Comparison of ENCODE assay signal across 9 cellular contexts in the genomic region with DNA sequence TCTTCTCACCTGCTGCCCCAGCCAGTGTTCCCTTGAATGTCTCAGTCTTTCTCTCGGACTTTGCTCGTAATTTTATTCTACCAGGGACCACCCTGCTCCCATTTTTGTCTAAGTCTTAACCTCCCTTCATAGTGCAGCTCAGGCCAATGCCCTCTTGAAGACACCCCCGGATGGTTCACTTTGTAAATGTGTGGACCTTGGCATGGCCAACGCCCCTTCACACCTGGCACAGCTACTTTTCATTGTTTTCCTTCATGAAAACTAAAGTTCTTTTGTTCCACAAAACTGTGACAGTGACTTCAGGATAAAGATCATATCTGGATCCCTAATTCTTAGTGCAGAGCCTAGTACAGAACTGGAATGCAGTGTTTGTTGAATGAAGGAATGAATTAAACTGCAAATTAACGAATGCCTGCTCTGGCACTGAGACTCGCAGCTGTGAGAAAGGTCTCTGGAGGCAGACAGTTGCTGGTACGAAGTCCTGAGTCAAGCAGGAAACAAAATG. TPM values are rescaled to one million over a fixed set of nuclear protein-coding genes. Genes with fewer than 3 reads are reported as not detected.
DNase-seq lines count a peak whose midpoint lies in the region; ATAC-seq lines count a peak whose summit lies in the region.
"Had no signal": no experiment of that assay in that cellular context is flagged by ENCODE, and none has a peak within 500 bp of the region (broad histone marks: within the 10 kb centered on the region; RNA-seq: fewer than 3 reads in every experiment).

No MANE protein-coding gene starts in this region.

- no peak overlapping the region for H3K27ac Mint-ChIP-seq in naive B cell
- H3K27ac Mint-ChIP-seq: activated naive CD8-positive, alpha-beta T cell had no signal

- H3K9me3 Mint-ChIP-seq in naive B cell: peaks cover 0 to 5% (median 0%) of the 10 kb centered on the region in 7 donors

- no peak overlapping the region for H3K4me3 Mint-ChIP-seq in naive B cell
- H3K4me3 Mint-ChIP-seq: activated naive CD8-positive, alpha-beta T cell had no signal

- peak overlapping the region; percentile 81 for H3K27ac ChIP-seq in caudate nucleus (ENCODE audit: low read depth, low read length)

- H3K36me3 Mint-ChIP-seq in naive B cell: no peaks in the 10 kb centered on the region
- H3K36me3 Mint-ChIP-seq: activated naive CD8-positive, alpha-beta T cell had no signal

- H3K27me3 Mint-ChIP-seq in naive B cell: no peaks in the 10 kb centered on the region
- H3K27me3 Mint-ChIP-seq: activated naive CD8-positive, alpha-beta T cell had no signal

- DNase-seq in activated CD8-positive, alpha-beta memory T cell treated with anti-CD3 and anti-CD28 coated beads, Interleukin-2, amount 50 U/mL, for 1 hour (ENCODE audit: extremely low read depth): peak; percentile 43
- no peak for DNase-seq in activated CD8-positive, alpha-beta memory T cell treated with anti-CD3 and anti-CD28 coated beads, Interleukin-2, amount 50 U/mL, for 48 hours
- DNase-seq in caudate nucleus (lab: John Stamatoyannopoulos, UW) (peak in 5 of 61 donors; percentile 2 to 53 (median 24)), naive B cell (no peak), OCI-M1 (lab: John Stamatoyannopoulos, UW) (no peak)
- DNase-seq in activated effector memory CD4-positive, alpha-beta T cell treated with Interleukin-2 at 50 U/mL for 16 hours: no peak
- no peak for DNase-seq in activated CD4-positive, alpha-beta T cell treated with anti-CD3 and anti-CD28 coated beads for 1 hour

- peaks cover 10 to 23% (median 11%) of the 10 kb centered on the region in 3 donors for H3K4me1 Mint-ChIP-seq in naive B cell

- ATAC-seq in HG03097 (IDR thresholded peaks at IDR 0.05; ENCODE audit: low FRiP score, unreplicated experiment): peak; percentile 25
- ATAC-seq in naive B cell (ENCODE audit: low read depth in 2 of 2): peak; percentile 54 to 64

RNA-seq across cellular contexts. Expression of a gene that starts 3.5 kb away (rescaled TPM):
- polyA plus RNA-seq in naive B cell (ENCODE audit: low read depth in 6 of 6): under 1 TPM in 5 of 6 donors, not detected in 1; 0.18 to 0.61 (median 0.34) TPM

RNA-seq across cellular contexts. Expression of a gene that starts 7.7 kb away (rescaled TPM):
- under 1 TPM in 3 of 6 donors, not detected in 3; 0.53 to 0.63 (median 0.57) TPM for polyA plus RNA-seq in naive B cell (ENCODE audit: low read depth in 6 of 6)

RNA-seq across cellular contexts. Expression of a gene that starts 39.4 kb away (rescaled TPM):
- polyA plus RNA-seq in naive B cell (ENCODE audit: low read depth in 6 of 6): not detected
